In genomic region chr2:17813742-17814458, GRCh38 we compare ENCODE assay signal across 9 cellular contexts. TPM values are rescaled to one million over a fixed set of nuclear protein-coding genes. Genes with fewer than 3 reads are reported as not detected.
DNase-seq lines count a peak whose midpoint lies in the region; ATAC-seq and TF ChIP-seq lines count a peak whose summit lies in the region.
"Had no signal": no experiment of that assay in that cellular context is flagged by ENCODE, and none has a peak within 500 bp of the region (broad histone marks: within the 10 kb centered on the region; RNA-seq: fewer than 3 reads in every experiment).

No MANE protein-coding gene starts in this region.

- TF ChIP-seq POLR2A in Peyer's patch (IDR thresholded peaks at IDR 0.05): no peak

- ATAC-seq in GM19023 (IDR thresholded peaks at IDR 0.05; ENCODE audit: unreplicated experiment) (peak; percentile 87), HG02943 (IDR thresholded peaks at IDR 0.05; ENCODE audit: low read depth, unreplicated experiment) (peak; percentile 90), naive B cell (ENCODE audit: low read depth in 2 of 2) (peak; percentile 80 to 82)

- H3K4me3 ChIP-seq in Peyer's patch (no peak overlapping the region), HAP-1 (no peak overlapping the region)
- H3K4me3 ChIP-seq: SJSA1 had no signal

- DNase-seq in Peyer's patch: peak in 2 of 3 donors; percentile 53 to 59
- peak; percentile 61 for DNase-seq in naive B cell
- DNase-seq in HAP-1 (ENCODE audit: low spot score in 2 of 2): no peak
- no peak for DNase-seq in H4 (ENCODE audit: low spot score)
- DNase-seq in T-helper 2 cell treated with Interferon-gamma antibody and Interleukin-4, amounts not matched to agents 5 μg/mL and 100 μg/mL, for 36 hours (ENCODE audit: low spot score): no peak
- DNase-seq in SHP77 (lab: John Stamatoyannopoulos, UW): no peak

- no peaks in the 10 kb centered on the region for H3K9me3 ChIP-seq in Peyer's patch
- no peaks in the 10 kb centered on the region for H3K9me3 ChIP-seq in HAP-1
- H3K9me3 ChIP-seq: SJSA1 had no signal

- H3K36me3 ChIP-seq in Peyer's patch (no peaks in the 10 kb centered on the region), HAP-1 (replicated peaks) (no peaks in the 10 kb centered on the region)
- H3K36me3 ChIP-seq: SJSA1 had no signal

- H3K4me3 Mint-ChIP-seq in naive B cell: peak overlapping the region; percentile 28 to 84 (median 70)
- no peak overlapping the region for H3K4me3 Mint-ChIP-seq in T-helper 2 cell treated with Interferon-gamma antibody and Interleukin-4, amounts not matched to agents 5 μg/mL and 100 μg/mL, for 36 hours

- peak overlapping the region; percentile 85 to 95 (median 92) for H3K27ac Mint-ChIP-seq in naive B cell
- H3K27ac Mint-ChIP-seq in T-helper 2 cell treated with Interferon-gamma antibody and Interleukin-4, amounts not matched to agents 5 μg/mL and 100 μg/mL, for 36 hours: no peak overlapping the region

- H3K27me3 Mint-ChIP-seq in naive B cell: no peaks in the 10 kb centered on the region
- peaks cover 37% of the 10 kb centered on the region for H3K27me3 Mint-ChIP-seq in T-helper 2 cell treated with Interferon-gamma antibody and Interleukin-4, amounts not matched to agents 5 μg/mL and 100 μg/mL, for 36 hours (ENCODE audit: low read depth)

- H3K36me3 Mint-ChIP-seq in naive B cell: no peaks in the 10 kb centered on the region
- H3K36me3 Mint-ChIP-seq in T-helper 2 cell treated with Interferon-gamma antibody and Interleukin-4, amounts not matched to agents 5 μg/mL and 100 μg/mL, for 36 hours (ENCODE audit: low read depth): no peaks in the 10 kb centered on the region

- H3K9me3 Mint-ChIP-seq in naive B cell: no peaks in the 10 kb centered on the region
- no peaks in the 10 kb centered on the region for H3K9me3 Mint-ChIP-seq in T-helper 2 cell treated with Interferon-gamma antibody and Interleukin-4, amounts not matched to agents 5 μg/mL and 100 μg/mL, for 36 hours

- in situ Hi-C loops in HAP-1 (cut with MboI; ENCODE audit: low sequenced_read_pairs): no loop called here

- peaks cover 0 to 6% (median 0%) of the 10 kb centered on the region in 4 donors for H3K4me1 ChIP-seq in Peyer's patch
- peaks cover 2% of the 10 kb centered on the region; the same call in 1 of the 2 replicates for H3K4me1 ChIP-seq in HAP-1

- H3K4me1 Mint-ChIP-seq in naive B cell: peaks cover 30 to 49% (median 36%) of the 10 kb centered on the region in 3 donors
- H3K4me1 Mint-ChIP-seq in T-helper 2 cell treated with Interferon-gamma antibody and Interleukin-4, amounts not matched to agents 5 μg/mL and 100 μg/mL, for 36 hours (ENCODE audit: low read depth): peaks cover 6% of the 10 kb centered on the region

- H3K27me3 ChIP-seq in Peyer's patch (no peaks in the 10 kb centered on the region), HAP-1 (ENCODE audit: low read depth) (no peaks in the 10 kb centered on the region)
- H3K27me3 ChIP-seq: SJSA1 had no signal

- no peak for TF ChIP-seq CTCF in Peyer's patch (IDR thresholded peaks at IDR 0.05)

- peak overlapping the region in 1 of 4 donors; percentile 50 for H3K27ac ChIP-seq in Peyer's patch
- H3K27ac ChIP-seq: SJSA1 had no signal

RNA-seq across cellular contexts. Expression of gene MSGN1, which starts 2.4 kb away (rescaled TPM):
- total RNA-seq in Peyer's patch: not detected
- not detected for polyA plus RNA-seq in naive B cell (ENCODE audit: low read depth in 6 of 6)
- total RNA-seq in H4 (2014; rRNA removed; shearing (Covaris generic)): not detected in 2 replicates
- total RNA-seq: SJSA1 had no signal

RNA-seq across cellular contexts. Expression of gene GEN1, which starts 60.0 kb away (rescaled TPM):
- total RNA-seq in Peyer's patch: 10 to 100 TPM; 16.8 to 40.2 (median 22.2) TPM
- 1 to 10 TPM; 1.3 to 6.2 (median 4.6) TPM for polyA plus RNA-seq in naive B cell (ENCODE audit: low read depth in 6 of 6)
- total RNA-seq in H4 (2014; rRNA removed; shearing (Covaris generic)): 4.5 and 8.7 TPM in 2 replicates

Comparison
In these comparisons a context has a peak if more than half of its experiments do, and no peak if none do; other contexts are left out.
1. DNase-seq: peak in Peyer's patch (2 of 3) and naive B cell (single experiment); none in HAP-1 (0 of 2), H4 (single experiment), T-helper 2 cell treated with Interferon-gamma antibody and Interleukin-4, amounts not matched to agents 5 μg/mL and 100 μg/mL, for 36 hours (single experiment) and SHP77 (0 of 2).
2. Peak in every context shown above with its lines, with median percentiles within 50 percentile points of each other: ATAC-seq.